Comparison of ENCODE assay signal across 12 cellular contexts in the genomic region with DNA sequence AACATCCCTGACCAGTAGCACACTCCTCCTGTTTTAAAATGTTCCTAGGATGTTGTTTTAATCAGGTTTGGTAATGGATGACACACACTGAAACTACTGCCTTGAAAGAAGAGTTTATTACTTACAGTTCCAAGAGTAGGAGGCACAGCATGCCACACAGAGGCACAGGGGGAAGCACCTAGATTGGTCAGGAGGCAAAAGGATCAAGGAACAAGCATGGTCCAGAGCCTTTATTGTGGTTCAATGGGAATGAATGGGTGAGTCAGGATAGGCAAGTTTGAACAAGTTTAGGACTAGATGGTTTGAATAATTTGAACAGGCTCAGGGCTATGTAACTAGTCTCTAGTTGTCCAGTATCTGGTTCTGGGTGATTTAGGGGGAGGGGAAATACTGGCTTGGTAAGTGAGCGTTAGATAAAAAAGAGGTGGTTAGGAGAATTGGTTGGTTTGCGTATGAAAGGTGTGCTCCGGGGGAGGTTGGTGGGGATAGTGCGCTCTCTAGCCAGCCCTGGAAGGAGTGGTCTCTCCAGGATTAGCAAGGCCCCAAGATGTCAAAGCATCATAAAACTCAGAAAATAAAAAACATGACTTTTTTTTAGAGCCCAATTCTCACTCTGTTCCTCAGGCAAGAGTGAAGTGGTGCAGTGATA. TPM values are rescaled to one million over a fixed set of nuclear protein-coding genes. Genes with fewer than 3 reads are reported as not detected.
DNase-seq lines count a peak whose midpoint lies in the region; ATAC-seq lines count a peak whose summit lies in the region.
"Had no signal": no experiment of that assay in that cellular context is flagged by ENCODE, and none has a peak within 500 bp of the region (broad histone marks: within the 10 kb centered on the region; RNA-seq: fewer than 3 reads in every experiment).

No MANE protein-coding gene starts in this region.

- peak overlapping the region in 1 of 4 donors; percentile 5 for H3K4me3 Mint-ChIP-seq in CD4-positive, CD25-positive, alpha-beta regulatory T cell
- H3K4me3 Mint-ChIP-seq: naive B cell had no signal

- peaks cover 31 to 64% (median 55%) of the 10 kb centered on the region in 4 donors for H3K4me1 Mint-ChIP-seq in CD4-positive, CD25-positive, alpha-beta regulatory T cell

- H3K36me3 Mint-ChIP-seq in CD4-positive, CD25-positive, alpha-beta regulatory T cell = peaks cover 42% of the 10 kb centered on the region

- DNase-seq in CD4-positive, CD25-positive, alpha-beta regulatory T cell = no peak
- peak; percentile 26 for DNase-seq in amniotic epithelial cell (ENCODE audit: low read depth)
- DNase-seq in kidney glomerular epithelial cell (lab: John Stamatoyannopoulos, UW) = peak; percentile 41
- no peak for DNase-seq in NCI-H748 (lab: John Stamatoyannopoulos, UW; ENCODE audit: unreplicated experiment)
- no peak for DNase-seq in GOT3 (lab: John Stamatoyannopoulos, UW)
- no peak for DNase-seq in SK-N-DZ (ENCODE audit: low spot score)
- no peak for DNase-seq in hepatic stellate cell (ENCODE audit: low spot score)
- DNase-seq: naive B cell, NCI-H510A had no signal

- no peaks in the 10 kb centered on the region for H3K27me3 Mint-ChIP-seq in CD4-positive, CD25-positive, alpha-beta regulatory T cell
- H3K27me3 Mint-ChIP-seq: naive B cell had no signal

- H3K9me3 Mint-ChIP-seq in CD4-positive, CD25-positive, alpha-beta regulatory T cell = no peaks in the 10 kb centered on the region

- no peaks in the 10 kb centered on the region for H3K9me3 ChIP-seq in CD4-positive, CD25-positive, alpha-beta regulatory T cell (ENCODE audit: control insufficient read depth in 2 of 2, low read length in 2 of 2)
- H3K9me3 ChIP-seq in HUES6 (ENCODE audit: control insufficient read depth, insufficient read depth, low read depth, low read length) = no peaks in the 10 kb centered on the region

- H3K27ac Mint-ChIP-seq in CD4-positive, CD25-positive, alpha-beta regulatory T cell = peak overlapping the region; percentile 50 to 86 (median 72)

- no peak overlapping the region for H3K27ac ChIP-seq in CD4-positive, CD25-positive, alpha-beta regulatory T cell (ENCODE audit: insufficient read depth, low read length, poor library complexity, severe bottlenecking)
- H3K27ac ChIP-seq in HUES6 (ENCODE audit: low read depth, low read length) = no peak overlapping the region
- H3K27ac ChIP-seq: coronary artery, hepatocyte had no signal

- no peaks in the 10 kb centered on the region for H3K27me3 ChIP-seq in CD4-positive, CD25-positive, alpha-beta regulatory T cell (ENCODE audit: control insufficient read depth, insufficient read depth, low read length)
- H3K27me3 ChIP-seq in HUES6 (ENCODE audit: control insufficient read depth, insufficient read depth, low read length) = no peaks in the 10 kb centered on the region
- H3K27me3 ChIP-seq: hepatocyte had no signal

- H3K4me1 ChIP-seq in CD4-positive, CD25-positive, alpha-beta regulatory T cell (ENCODE audit: control insufficient read depth, insufficient read depth, low read length, poor library complexity, severe bottlenecking) = peaks cover 21% of the 10 kb centered on the region
- H3K4me1 ChIP-seq in HUES6 (ENCODE audit: control insufficient read depth, insufficient read depth, low read length) = peaks cover 13% of the 10 kb centered on the region

- peak overlapping the region; percentile 6 for H3K9ac ChIP-seq in HUES6 (ENCODE audit: low read length)

- H3K36me3 ChIP-seq in CD4-positive, CD25-positive, alpha-beta regulatory T cell (ENCODE audit: control insufficient read depth, insufficient read depth, low read length) = peaks cover 49% of the 10 kb centered on the region
- peaks cover 31% of the 10 kb centered on the region for H3K36me3 ChIP-seq in HUES6 (ENCODE audit: control insufficient read depth, insufficient read depth, low read length)

- no peak overlapping the region for H3K4me3 ChIP-seq in CD4-positive, CD25-positive, alpha-beta regulatory T cell (ENCODE audit: low read depth, low read length)
- no peak overlapping the region for H3K4me3 ChIP-seq in HUES6 (ENCODE audit: low read depth, low read length)
- H3K4me3 ChIP-seq: coronary artery, hepatocyte had no signal

- no peak for ATAC-seq in CD4-positive, CD25-positive, alpha-beta regulatory T cell (ENCODE audit: low read depth in 2 of 2)

RNA-seq across cellular contexts. Expression of a gene that starts 35.1 kb away (rescaled TPM):
- 68.2 TPM for total RNA-seq in CD4-positive, CD25-positive, alpha-beta regulatory T cell
- polyA plus RNA-seq in CD4-positive, CD25-positive, alpha-beta regulatory T cell = 10 to 100 TPM; 28.3 to 41.2 (median 32.5) TPM
- polyA plus RNA-seq in SK-N-DZ (2014; cell fraction: cytosol; rRNA removed) = 12.3 and 12.5 TPM in 2 replicates
- polyA plus RNA-seq in SK-N-DZ (2014; cell fraction: nucleus; rRNA removed) = 3.1 and 11.6 TPM in 2 replicates

Comparison
In these comparisons a context has a peak if more than half of its experiments do, and no peak if none do; other contexts are left out.
1. DNase-seq: peak in amniotic epithelial cell (single experiment) and kidney glomerular epithelial cell (single experiment); none in CD4-positive, CD25-positive, alpha-beta regulatory T cell (0 of 3), NCI-H748 (single experiment), GOT3 (single experiment), SK-N-DZ (single experiment) and hepatic stellate cell (single experiment).